ENCODE assay signal across 8 cellular contexts in the genomic region with DNA sequence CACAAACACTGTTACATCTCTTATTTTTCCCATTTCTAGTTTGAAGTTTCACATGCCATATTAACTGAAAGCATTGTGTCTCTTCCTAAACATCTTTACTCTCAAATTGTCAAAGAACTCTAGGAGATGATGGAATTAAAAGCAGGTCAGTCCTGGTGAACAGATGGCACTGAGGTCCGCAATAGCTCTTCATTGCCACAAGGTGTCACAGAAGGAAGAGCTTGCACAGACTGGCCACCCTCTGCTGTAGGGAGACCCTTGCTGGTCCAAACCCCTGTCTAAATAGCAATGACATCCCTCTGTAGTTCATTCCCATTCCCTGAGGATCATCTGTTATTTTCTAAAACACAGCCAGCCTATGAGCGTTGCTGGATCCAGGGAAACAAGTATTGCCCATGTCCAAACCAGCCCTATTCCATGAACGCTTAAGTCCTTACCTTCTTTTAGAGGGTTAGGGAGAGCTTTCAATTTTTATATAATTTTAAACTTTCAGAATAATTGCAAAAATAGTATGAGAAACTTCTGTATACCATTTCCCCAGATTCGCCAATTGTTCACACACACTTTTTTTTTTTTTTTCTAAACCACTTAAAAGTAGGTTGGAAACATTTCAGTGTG. TPM values are rescaled to one million over a fixed set of nuclear protein-coding genes. Genes with fewer than 3 reads are reported as not detected.
DNase-seq lines count a peak whose midpoint lies in the region; ATAC-seq and TF ChIP-seq lines count a peak whose summit lies in the region.

No MANE protein-coding gene starts in this region.

- DNase-seq in Caco-2 (peak; percentile 50 to 66), NCI-H82 treated with DMSO at 0.1 percent for 48 hours (lab: John Stamatoyannopoulos, UW; ENCODE audit: unreplicated experiment) (peak; percentile 41), endodermal cell (peak; percentile 75), spleen (no peak), occipital lobe (lab: John Stamatoyannopoulos, UW) (no peak), superior temporal gyrus (ENCODE audit: extremely low spot score) (no peak)

- 74% methylated on average over 4 of the region's 4 CpGs; no CpG with 5 or more reads in 1 of the 2 experiments for WGBS in endodermal cell (ENCODE audit: insufficient coverage in 1 of 2, insufficient read length in 1 of 2), 2 experiments
- WGBS in spleen, 5 donors = 85 to 92% (median 86%) methylated on average over 4 of the region's 4 CpGs

- H3K27ac ChIP-seq in endodermal cell (ENCODE audit: low read depth, low read length) (no peak overlapping the region), spleen (no peak overlapping the region)

- H3K27ac Mint-ChIP-seq in Caco-2 (ENCODE audit: unreplicated experiment) (no peak overlapping the region), endodermal cell (no peak overlapping the region)

- H3K9me3 Mint-ChIP-seq in Caco-2 (ENCODE audit: unreplicated experiment) = no peaks in the 10 kb centered on the region
- H3K9me3 Mint-ChIP-seq in endodermal cell = no peaks in the 10 kb centered on the region

- H3K9me3 ChIP-seq in Caco-2 (no peaks in the 10 kb centered on the region), endodermal cell (ENCODE audit: control insufficient read depth, low read length) (no peaks in the 10 kb centered on the region), spleen (no peaks in the 10 kb centered on the region)

- BruUV-seq in Caco-2 (replicated peaks; lab: Mats Ljungman, UMichigan) = no TSS peak

- CTCF ChIA-PET in Caco-2 (lab: Charles Lee) = interaction anchor here (0.6 to 2.4 kb wide), 6 partner anchors 10 to 323 kb away, joined by 5 to 29 read pairs (median 10); a partner anchor contains a TSS

- no peak for TF ChIP-seq POLR2A in spleen (IDR thresholded peaks at IDR 0.05)

- H3K4me1 Mint-ChIP-seq in Caco-2 (ENCODE audit: low read depth, unreplicated experiment) (no peaks in the 10 kb centered on the region), endodermal cell (peaks cover 2% of the 10 kb centered on the region)

- H3K4me3 Mint-ChIP-seq in Caco-2 (ENCODE audit: unreplicated experiment) (no peak overlapping the region), endodermal cell (no peak overlapping the region)

- H3K4me1 ChIP-seq in Caco-2 (no peaks in the 10 kb centered on the region), endodermal cell (ENCODE audit: control insufficient read depth, insufficient read depth, low read length) (no peaks in the 10 kb centered on the region), spleen (peaks cover 0 to 23% (median 6%) of the 10 kb centered on the region in 6 donors)

- TF ChIP-seq CTCF in Caco-2 (IDR thresholded peaks at IDR 0.05; ENCODE audit: insufficient read depth in 1 of 2, low read depth in 1 of 2, low read length in 1 of 2, severe bottlenecking in 1 of 2, unreplicated experiment in 1 of 2) (peak; percentile 76 to 78), endodermal cell (conservative IDR thresholded peaks at IDR 0.05) (peak; percentile 87), spleen (IDR thresholded peaks at IDR 0.05 in 8 of 11, conservative IDR thresholded peaks at IDR 0.05 in 3 of 11) (peak in 6 of 11 experiments; percentile 19 to 42 (median 34))

- H3K36me3 ChIP-seq in Caco-2 (ENCODE audit: control insufficient read depth, insufficient read depth, low read length) (no peaks in the 10 kb centered on the region), endodermal cell (ENCODE audit: control insufficient read depth, insufficient read depth, low read length) (no peaks in the 10 kb centered on the region), spleen (no peaks in the 10 kb centered on the region)

- ATAC-seq in GM18868 (IDR thresholded peaks at IDR 0.05; ENCODE audit: unreplicated experiment) = peak; percentile 74
- ATAC-seq in HG03095 (IDR thresholded peaks at IDR 0.05; ENCODE audit: unreplicated experiment) = peak; percentile 54

- intact Hi-C loops in Caco-2 (cut with micrococcal nuclease; ENCODE audit: unreplicated experiment) (loop anchor here (1.0 kb wide), 1 partner anchor 127 kb away; no protein-coding TSS in a partner anchor), spleen (cut with DNase I; ENCODE audit: low total_unique reads) (no loop called here)

- H3K36me3 Mint-ChIP-seq in Caco-2 (ENCODE audit: insufficient read depth, unreplicated experiment) (peaks cover 5% of the 10 kb centered on the region), endodermal cell (ENCODE audit: low read depth) (no peaks in the 10 kb centered on the region)

- H3K9ac ChIP-seq in endodermal cell (ENCODE audit: extremely low read depth, low read length, poor library complexity, severe bottlenecking) = no peak overlapping the region

- no peak overlapping the region for H3K4me3 ChIP-seq in Caco-2 (ENCODE audit: low read depth, low read length)
- H3K4me3 ChIP-seq in endodermal cell (ENCODE audit: low read length) = no peak overlapping the region
- H3K4me3 ChIP-seq in spleen = no peak overlapping the region

- H3K27me3 ChIP-seq in Caco-2 (replicated peaks; ENCODE audit: control insufficient read depth, insufficient read depth, low read length) (no peaks in the 10 kb centered on the region), endodermal cell (ENCODE audit: control insufficient read depth, insufficient read depth, low read length, poor library complexity, severe bottlenecking) (no peaks in the 10 kb centered on the region), spleen (replicated peaks in 1 of 7) (no peaks in the 10 kb centered on the region)

- H3K27me3 Mint-ChIP-seq in Caco-2 (ENCODE audit: insufficient read depth, unreplicated experiment) (no peaks in the 10 kb centered on the region), endodermal cell (ENCODE audit: insufficient read depth) (no peaks in the 10 kb centered on the region)

- POLR2A ChIA-PET in Caco-2 (lab: Charles Lee) = interaction anchor here (0.6 kb wide), 1 partner anchor 127 kb away, joined by 3 read pairs; no protein-coding TSS in a partner anchor

RNA-seq across cellular contexts. Expression of a gene that starts 10.1 kb away (rescaled TPM):
- total RNA-seq in Caco-2 (2022) = 197 and 201 TPM in 2 replicates
- 100 to 1,000 TPM; 275 to 335 TPM for total RNA-seq in endodermal cell
- polyA plus RNA-seq in endodermal cell (2013, experiment 1 of 2) = 398 TPM
- 389 TPM for polyA plus RNA-seq in endodermal cell (2013, experiment 2 of 2)
- 10 to 100 TPM; 47.9 to 62.7 (median 54.6) TPM for total RNA-seq in spleen
- polyA plus RNA-seq in spleen = 10 to 100 TPM; 42.7 to 52.7 (median 47.2) TPM
- total RNA-seq in occipital lobe = 159 TPM

Comparison
In these comparisons a context has a peak if more than half of its experiments do, and no peak if none do; other contexts are left out.
1. DNase-seq: peak in Caco-2 (2 of 2), NCI-H82 treated with DMSO at 0.1 percent for 48 hours (single experiment) and endodermal cell (single experiment); none in spleen (single experiment), occipital lobe (single experiment) and superior temporal gyrus (single experiment).
2. CTCF ChIP-seq: peak in every context shown above with its lines; median percentile 87 in endodermal cell; 77 in Caco-2; 34 in spleen.